ENCODE assay signal across 13 cellular contexts in the genomic region with DNA sequence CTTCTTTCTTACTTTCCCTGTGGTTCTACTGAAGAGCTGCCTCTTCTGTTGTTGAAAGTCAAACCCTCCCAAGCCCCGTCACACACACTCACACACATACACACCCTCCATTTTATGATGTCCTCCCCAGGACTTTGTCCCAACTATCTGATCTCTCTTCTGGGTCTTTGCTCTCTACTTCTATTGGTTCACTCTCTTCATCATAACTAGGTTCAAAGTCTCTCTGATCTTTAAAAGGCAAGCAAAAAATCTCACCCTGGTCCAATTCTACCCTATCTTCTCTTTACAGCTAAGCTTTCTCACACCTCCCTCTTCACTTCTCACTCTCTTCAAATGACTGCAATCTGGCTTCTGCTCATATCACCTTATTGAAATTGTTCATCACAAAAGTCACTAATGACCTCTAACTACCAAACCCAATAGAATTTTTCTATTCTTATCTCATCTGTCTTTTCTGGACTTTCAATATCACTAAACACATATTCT. TPM values are rescaled to one million over a fixed set of nuclear protein-coding genes. Genes with fewer than 3 reads are reported as not detected.
A peak's percentile ranks its signal among the peaks of the same experiment; 100 is the strongest.
DNase-seq lines count a peak whose midpoint lies in the region; ATAC-seq and TF ChIP-seq lines count a peak whose summit lies in the region.
"Had no signal": no experiment of that assay in that cellular context is flagged by ENCODE, and none has a peak within 500 bp of the region (broad histone marks: within the 10 kb centered on the region; RNA-seq: fewer than 3 reads in every experiment).

No MANE protein-coding gene starts in this region.

- H3K36me3 ChIP-seq in thyroid gland = no peaks in the 10 kb centered on the region

- H3K27me3 Mint-ChIP-seq in stimulated activated naive CD8-positive, alpha-beta T cell treated with anti-CD3 and anti-CD28 coated beads, Interleukin-15, amount 100 ng/mL, for 72 hours = no peaks in the 10 kb centered on the region
- H3K27me3 Mint-ChIP-seq: activated CD4-positive, alpha-beta memory T cell treated with anti-CD3 and anti-CD28 coated beads for 36 hours; IgD-negative memory B cell had no signal

- intact Hi-C loops in thyroid gland (cut with DNase I) = no loop called here

- no peaks in the 10 kb centered on the region for H3K27me3 ChIP-seq in thyroid gland
- H3K27me3 ChIP-seq: esophagus muscularis mucosa had no signal

- no peak overlapping the region for H3K4me3 ChIP-seq in thyroid gland (replicated peaks in 1 of 3)
- H3K4me3 ChIP-seq: esophagus muscularis mucosa had no signal

- WGBS in thyroid gland, 2 donors = 97 to 98% methylated on average over 1 of the region's 1 CpG

- H3K36me3 Mint-ChIP-seq in activated naive CD4-positive, alpha-beta T cell treated with anti-CD3 and anti-CD28 coated beads, Interleukin-2, amount 50 U/mL, for 72 hours = peaks cover 8 to 9% of the 10 kb centered on the region in 2 donors

- no peak for TF ChIP-seq CTCF in thyroid gland (IDR thresholded peaks at IDR 0.05)

- H3K4me1 Mint-ChIP-seq in stimulated activated naive CD8-positive, alpha-beta T cell treated with anti-CD3 and anti-CD28 coated beads, Interleukin-15, amount 100 ng/mL, for 72 hours = peaks cover 14% of the 10 kb centered on the region

- TF ChIP-seq POLR2A in erythroblast (IDR thresholded peaks at IDR 0.05; ENCODE audit: low read length) = no peak
- TF ChIP-seq POLR2A in thyroid gland (IDR thresholded peaks at IDR 0.05) = no peak

- H3K4me1 ChIP-seq in thyroid gland = peaks cover 6 to 12% of the 10 kb centered on the region in 2 donors

- no peaks in the 10 kb centered on the region for H3K9me3 ChIP-seq in thyroid gland
- H3K9me3 ChIP-seq: esophagus muscularis mucosa had no signal

- no peak overlapping the region for H3K27ac Mint-ChIP-seq in activated naive CD4-positive, alpha-beta T cell treated with anti-CD3 and anti-CD28 coated beads, Interleukin-2, amount 50 U/mL, for 72 hours
- H3K27ac Mint-ChIP-seq in stimulated activated naive CD8-positive, alpha-beta T cell treated with anti-CD3 and anti-CD28 coated beads, Interleukin-15, amount 100 ng/mL, for 72 hours = no peak overlapping the region
- H3K27ac Mint-ChIP-seq: activated CD4-positive, alpha-beta memory T cell treated with anti-CD3 and anti-CD28 coated beads for 36 hours; IgD-negative memory B cell had no signal

- no peak for DNase-seq in activated naive CD4-positive, alpha-beta T cell treated with anti-CD3 and anti-CD28 coated beads, Interleukin-2, amount 50 U/mL, for 72 hours (ENCODE audit: low spot score in 2 of 2)
- DNase-seq in activated naive CD4-positive, alpha-beta T cell treated with anti-CD3 and anti-CD28 coated beads, Interleukin-2, amount 50 U/mL, for 16 hours = no peak
- DNase-seq in erythroblast (lab: John Stamatoyannopoulos, UW) (peak; percentile 21 to 52), thyroid gland (no peak), hippocampal formation (lab: John Stamatoyannopoulos, UW) (no peak)
- DNase-seq in stimulated activated naive CD8-positive, alpha-beta T cell treated with anti-CD3 and anti-CD28 coated beads, Interleukin-15, amount 100 ng/mL, for 72 hours = no peak
- DNase-seq: activated CD4-positive, alpha-beta memory T cell treated with anti-CD3 and anti-CD28 coated beads for 36 hours; NCI-H510A; T1000 had no signal

- peak; percentile 61 to 95 for ATAC-seq in activated naive CD4-positive, alpha-beta T cell treated with anti-CD3 and anti-CD28 coated beads, Interleukin-2, amount 50 U/mL, for 72 hours
- ATAC-seq in HG02852 (IDR thresholded peaks at IDR 0.05; ENCODE audit: unreplicated experiment) (peak; percentile 76), GM18873 (IDR thresholded peaks at IDR 0.05; ENCODE audit: low FRiP score, unreplicated experiment) (no peak)
- ATAC-seq in stimulated activated naive CD8-positive, alpha-beta T cell treated with anti-CD3 and anti-CD28 coated beads, Interleukin-15, amount 100 ng/mL, for 72 hours = peak; percentile 77

- no peak overlapping the region for H3K27ac ChIP-seq in thyroid gland
- H3K27ac ChIP-seq: esophagus muscularis mucosa had no signal

- peaks cover 0 to 3% of the 10 kb centered on the region in 2 donors for H3K9me3 Mint-ChIP-seq in activated naive CD4-positive, alpha-beta T cell treated with anti-CD3 and anti-CD28 coated beads, Interleukin-2, amount 50 U/mL, for 72 hours
- H3K9me3 Mint-ChIP-seq in stimulated activated naive CD8-positive, alpha-beta T cell treated with anti-CD3 and anti-CD28 coated beads, Interleukin-15, amount 100 ng/mL, for 72 hours = peaks cover 0 to 8% of the 10 kb centered on the region in 2 donors
- H3K9me3 Mint-ChIP-seq: activated CD4-positive, alpha-beta memory T cell treated with anti-CD3 and anti-CD28 coated beads for 36 hours; IgD-negative memory B cell had no signal

- H3K4me3 Mint-ChIP-seq in stimulated activated naive CD8-positive, alpha-beta T cell treated with anti-CD3 and anti-CD28 coated beads, Interleukin-15, amount 100 ng/mL, for 72 hours = no peak overlapping the region
- H3K4me3 Mint-ChIP-seq: activated CD4-positive, alpha-beta memory T cell treated with anti-CD3 and anti-CD28 coated beads for 36 hours; IgD-negative memory B cell had no signal

RNA-seq across cellular contexts. Expression of gene LRRFIP2, which starts 34.8 kb away (rescaled TPM):
- total RNA-seq in activated naive CD4-positive, alpha-beta T cell treated with anti-CD3 and anti-CD28 coated beads, Interleukin-2, amount 50 U/mL, for 72 hours = 10 to 100 TPM; 17.3 to 41.0 TPM
- 100 to 1,000 TPM in 1 of 4 donors, 10 to 100 TPM in 3; 86.4 to 147 (median 93.8) TPM for total RNA-seq in thyroid gland

Comparison
In these comparisons a context has a peak if more than half of its experiments do, and no peak if none do; other contexts are left out.
1. DNase-seq: peak in erythroblast (2 of 2); none in activated naive CD4-positive, alpha-beta T cell treated with anti-CD3 and anti-CD28 coated beads, Interleukin-2, amount 50 U/mL, for 72 hours (0 of 2), activated naive CD4-positive, alpha-beta T cell treated with anti-CD3 and anti-CD28 coated beads, Interleukin-2, amount 50 U/mL, for 16 hours (single experiment), stimulated activated naive CD8-positive, alpha-beta T cell treated with anti-CD3 and anti-CD28 coated beads, Interleukin-15, amount 100 ng/mL, for 72 hours (0 of 2), thyroid gland (0 of 2) and hippocampal formation (0 of 2).